32 cellular contexts compared by ENCODE assay signal in the genomic region with DNA sequence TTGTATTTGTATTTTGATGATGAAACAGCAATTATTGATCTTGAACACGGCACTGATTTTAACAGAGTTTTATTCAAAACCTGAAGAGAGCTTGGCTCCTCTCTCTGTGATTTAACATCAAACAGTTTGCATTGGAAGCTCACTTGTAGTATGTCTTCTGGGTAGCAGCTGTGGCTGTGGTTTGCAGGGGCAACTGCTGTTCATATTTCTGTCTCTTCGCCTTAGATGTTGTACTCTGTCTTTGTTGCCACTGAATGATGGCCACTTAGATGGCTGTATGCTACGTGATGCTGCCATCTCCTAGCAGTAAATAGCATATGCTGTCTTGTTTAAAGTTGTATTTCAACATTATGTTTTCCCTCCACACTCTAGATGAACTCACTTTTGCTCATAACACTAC.
"Had no signal": no experiment of that assay in that cellular context is flagged by ENCODE, and none has a peak within 500 bp of the region (broad histone marks: within the 10 kb centered on the region; RNA-seq: fewer than 3 reads in every experiment).

No MANE protein-coding gene starts in this region.

- H3K27ac ChIP-seq: PC-9, RWPE1, SJSA1 had no signal

- ATAC-seq: Panc1, Right ventricle myocardium inferior had no signal

- H3K4me1 ChIP-seq: SJSA1 had no signal

- H3K27me3 ChIP-seq: SJSA1 had no signal

- H3K4me2 ChIP-seq: PC-9, SK-N-SH had no signal

- H3K36me3 ChIP-seq: SJSA1 had no signal

- DNase-seq: Kasumi-1, KG1, MM.1S, MV-4-11, NCI-H1092, NCI-H1105, NCI-H1417 treated with DMSO at 0.1 percent for 48 hours, NCI-H1436 treated with DMSO at 0.1 percent for 48 hours, NCI-H1694 treated with DMSO at 0.1 percent for 48 hours, NCI-H187 treated with DMSO at 0.1 percent for 48 hours, NCI-H2029, NCI-H2081, NCI-H2107, NCI-H2171, NCI-H226, NCI-H446 treated with DMSO at 0.1 percent for 48 hours, NCI-H510A, NCI-H524, NCI-H526, NCI-H69, NCI-H748 treated with DMSO at 0.1 percent for 48 hours, NCI-H82, PC-9, SHP77, SIG-M5, SK-N-SH, SW 1271 had no signal

- H3K4me3 ChIP-seq: PC-9, SJSA1 had no signal

- FAIRE-seq: RCC 7860 had no signal

- H3K9ac ChIP-seq: SK-N-SH had no signal

- H3K9me3 ChIP-seq: SJSA1, SK-N-SH had no signal

- H2AFZ ChIP-seq: PC-9 had no signal
